In genomic region chr2:219902870-219903269, GRCh38 we compare ENCODE assay signal across 20 cellular contexts.
"Had no signal": no experiment of that assay in that cellular context is flagged by ENCODE, and none has a peak within 500 bp of the region (broad histone marks: within the 10 kb centered on the region; RNA-seq: fewer than 3 reads in every experiment).

No MANE protein-coding gene starts in this region.

- ATAC-seq: activated T-cell treated with anti-CD3 and anti-CD28 coated beads, Interleukin-2, amount 50 U/mL, for 72 hours; heart left ventricle; left lung; natural killer cell treated with Interleukin-12 subunit alpha and Interleukin-12 subunit beta and Interleukin-15 and Interleukin-18, amount 100 ng/mL, for 72 hours; stimulated activated naive B cell treated with anti-CD40 and anti-IgM and Interleukin-4, amounts not matched to agents 10 μg/mL and 1 μg/mL and 100 μg/mL, for 72 hours; T-helper 17 cell had no signal

- H3K4me1 ChIP-seq: colonic mucosa, heart left ventricle, left lung, vagina had no signal

- H3K4me3 Mint-ChIP-seq: activated CD4-positive, alpha-beta memory T cell treated with anti-CD3 and anti-CD28 coated beads for 36 hours; activated naive CD4-positive, alpha-beta T cell treated with anti-CD3 and anti-CD28 coated beads for 36 hours; activated naive CD8-positive, alpha-beta T cell treated with anti-CD3 and anti-CD28 coated beads, Interleukin-2, amount 10 ng/mL, durations not matched to agents 7 days and 5 days; activated T-cell treated with anti-CD3 and anti-CD28 coated beads, Interleukin-2, amount 50 U/mL, for 72 hours; immature natural killer cell; natural killer cell treated with Interleukin-12 subunit alpha and Interleukin-12 subunit beta and Interleukin-15 and Interleukin-18, amount 100 ng/mL, for 72 hours; stimulated activated naive B cell treated with anti-CD40 and anti-IgM and Interleukin-4, amounts not matched to agents 10 μg/mL and 1 μg/mL and 100 μg/mL, for 72 hours; T-helper 17 cell had no signal

- H3K27me3 ChIP-seq: colonic mucosa, left lung, vagina had no signal

- H3K9me3 ChIP-seq: colonic mucosa, heart left ventricle, left lung, vagina had no signal

- H3K9me3 Mint-ChIP-seq: activated CD4-positive, alpha-beta memory T cell treated with anti-CD3 and anti-CD28 coated beads for 36 hours; activated naive CD4-positive, alpha-beta T cell treated with anti-CD3 and anti-CD28 coated beads for 36 hours; activated naive CD8-positive, alpha-beta T cell treated with anti-CD3 and anti-CD28 coated beads, Interleukin-2, amount 10 ng/mL, durations not matched to agents 7 days and 5 days; activated T-cell treated with anti-CD3 and anti-CD28 coated beads, Interleukin-2, amount 50 U/mL, for 72 hours; immature natural killer cell; natural killer cell treated with Interleukin-12 subunit alpha and Interleukin-12 subunit beta and Interleukin-15 and Interleukin-18, amount 100 ng/mL, for 72 hours had no signal

- H3K27ac ChIP-seq: colonic mucosa, heart left ventricle, left lung, vagina had no signal

- H3K27ac Mint-ChIP-seq: activated CD4-positive, alpha-beta memory T cell treated with anti-CD3 and anti-CD28 coated beads for 36 hours; activated naive CD4-positive, alpha-beta T cell treated with anti-CD3 and anti-CD28 coated beads for 36 hours; activated naive CD8-positive, alpha-beta T cell treated with anti-CD3 and anti-CD28 coated beads, Interleukin-2, amount 10 ng/mL, durations not matched to agents 7 days and 5 days; activated T-cell treated with anti-CD3 and anti-CD28 coated beads, Interleukin-2, amount 50 U/mL, for 72 hours; immature natural killer cell; natural killer cell treated with Interleukin-12 subunit alpha and Interleukin-12 subunit beta and Interleukin-15 and Interleukin-18, amount 100 ng/mL, for 72 hours; stimulated activated naive B cell treated with anti-CD40 and anti-IgM and Interleukin-4, amounts not matched to agents 10 μg/mL and 1 μg/mL and 100 μg/mL, for 72 hours; T-helper 17 cell had no signal

- H3K27me3 Mint-ChIP-seq: activated naive CD8-positive, alpha-beta T cell treated with anti-CD3 and anti-CD28 coated beads, Interleukin-2, amount 10 ng/mL, durations not matched to agents 7 days and 5 days; natural killer cell treated with Interleukin-12 subunit alpha and Interleukin-12 subunit beta and Interleukin-15 and Interleukin-18, amount 100 ng/mL, for 72 hours had no signal

- DNase-seq: activated CD4-positive, alpha-beta memory T cell treated with anti-CD3 and anti-CD28 coated beads for 36 hours; activated CD4-positive, alpha-beta T cell treated with anti-CD3 and anti-CD28 coated beads for 48 hours; activated CD4-positive, CD25-positive, alpha-beta regulatory T cell; activated effector memory CD4-positive, alpha-beta T cell treated with Interleukin-2 at 50 U/mL for 16 hours; activated naive CD4-positive, alpha-beta T cell treated with anti-CD3 and anti-CD28 coated beads for 36 hours; activated naive CD8-positive, alpha-beta T cell treated with anti-CD3 and anti-CD28 coated beads, Interleukin-2, amount 10 ng/mL, durations not matched to agents 7 days and 5 days; activated T-cell treated with anti-CD3 and anti-CD28 coated beads, Interleukin-2, amount 50 U/mL, for 72 hours; amniotic stem cell; colonic mucosa; heart left ventricle; immature natural killer cell; left lung; retina; stimulated activated CD4-positive, alpha-beta T cell treated with anti-CD3 and anti-CD28 coated beads, Interleukin-2, amount 100 ng/mL, for 48 hours; stimulated activated CD8-positive, alpha-beta memory T cell treated with anti-CD3 and anti-CD28 coated beads, Interleukin-4, amount 100 ng/mL, for 48 hours; stimulated activated naive B cell treated with anti-CD40 and anti-IgM and Interleukin-4, amounts not matched to agents 10 μg/mL and 1 μg/mL and 100 μg/mL, for 72 hours; T-helper 17 cell; trophoblast cell had no signal

- H3K4me3 ChIP-seq: colonic mucosa, heart left ventricle, left lung, vagina had no signal

- H3K4me1 Mint-ChIP-seq: activated naive CD8-positive, alpha-beta T cell treated with anti-CD3 and anti-CD28 coated beads, Interleukin-2, amount 10 ng/mL, durations not matched to agents 7 days and 5 days; immature natural killer cell; stimulated activated naive B cell treated with anti-CD40 and anti-IgM and Interleukin-4, amounts not matched to agents 10 μg/mL and 1 μg/mL and 100 μg/mL, for 72 hours; T-helper 17 cell had no signal

- H3K36me3 ChIP-seq: colonic mucosa, heart left ventricle, left lung, vagina had no signal

- H3K36me3 Mint-ChIP-seq: activated CD4-positive, alpha-beta memory T cell treated with anti-CD3 and anti-CD28 coated beads for 36 hours; activated naive CD8-positive, alpha-beta T cell treated with anti-CD3 and anti-CD28 coated beads, Interleukin-2, amount 10 ng/mL, durations not matched to agents 7 days and 5 days; immature natural killer cell; natural killer cell treated with Interleukin-12 subunit alpha and Interleukin-12 subunit beta and Interleukin-15 and Interleukin-18, amount 100 ng/mL, for 72 hours; stimulated activated naive B cell treated with anti-CD40 and anti-IgM and Interleukin-4, amounts not matched to agents 10 μg/mL and 1 μg/mL and 100 μg/mL, for 72 hours had no signal
